15 cellular contexts compared by ENCODE assay signal in the genomic region with DNA sequence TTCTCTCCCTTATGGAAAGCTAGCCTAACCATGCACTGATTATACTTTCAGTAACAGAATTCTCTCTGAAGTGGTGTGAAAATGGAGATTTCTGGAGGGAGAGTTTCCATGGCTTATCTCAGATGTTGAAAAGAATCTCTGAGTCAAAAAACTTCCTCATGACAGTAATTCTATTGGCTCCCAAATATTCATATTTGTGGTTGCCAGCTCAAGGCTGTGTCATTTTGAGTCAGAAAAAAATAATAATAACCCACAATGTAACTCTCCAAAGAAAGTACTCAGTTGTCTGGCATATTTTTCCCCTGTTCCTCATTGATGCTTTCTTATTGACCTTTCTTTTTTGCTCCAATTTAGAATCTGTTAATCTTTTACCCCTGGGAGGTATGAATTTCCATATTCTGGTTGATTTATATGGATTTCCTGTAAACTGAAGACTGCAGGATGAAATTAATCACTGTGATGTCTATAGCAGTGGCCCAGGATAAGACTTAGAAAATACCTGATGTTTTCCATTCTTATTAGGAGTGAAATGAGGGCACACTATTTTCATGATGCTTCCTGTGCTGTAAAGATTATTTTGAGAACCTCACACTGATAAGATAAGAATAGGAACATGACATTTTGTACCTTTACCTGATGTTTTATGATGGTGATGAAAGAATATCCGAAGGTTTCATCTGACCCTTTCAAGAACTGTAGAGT.
A peak's percentile ranks its signal among the peaks of the same experiment; 100 is the strongest.
DNase-seq lines count a peak whose midpoint lies in the region; ATAC-seq and TF ChIP-seq lines count a peak whose summit lies in the region.
"Had no signal": no experiment of that assay in that cellular context is flagged by ENCODE, and none has a peak within 500 bp of the region (broad histone marks: within the 10 kb centered on the region; RNA-seq: fewer than 3 reads in every experiment).

No MANE protein-coding gene starts in this region.

- no peak for TF ChIP-seq POLR2A in testis (IDR thresholded peaks at IDR 0.05)

- H3K4me1 ChIP-seq in testis: no peaks in the 10 kb centered on the region

- H3K36me3 ChIP-seq in brain microvascular endothelial cell (replicated peaks) (no peaks in the 10 kb centered on the region), kidney epithelial cell (ENCODE audit: control insufficient read depth, insufficient read depth, low read length) (no peaks in the 10 kb centered on the region), testis (ENCODE audit: low read depth, missing control alignments) (no peaks in the 10 kb centered on the region)

- 38 to 42% methylated on average over 1 of the region's 1 CpG for WGBS in testis, 2 donors

- no peaks in the 10 kb centered on the region for H3K9me3 ChIP-seq in testis

- no peak for TF ChIP-seq CTCF in HFF-Myc (IDR thresholded peaks at IDR 0.05; ENCODE audit: low read depth, low read length, missing control alignments)
- no peak for TF ChIP-seq CTCF in brain microvascular endothelial cell (IDR thresholded peaks at IDR 0.05; ENCODE audit: low read depth, low read length, missing control alignments)
- TF ChIP-seq CTCF in kidney epithelial cell (IDR thresholded peaks at IDR 0.05; ENCODE audit: insufficient read depth, low read length, poor library complexity, severe bottlenecking): no peak
- no peak for TF ChIP-seq CTCF in testis (IDR thresholded peaks at IDR 0.05)

- H3K27me3 ChIP-seq in brain microvascular endothelial cell (replicated peaks) (no peaks in the 10 kb centered on the region), kidney epithelial cell (ENCODE audit: control insufficient read depth, insufficient read depth, low read length) (no peaks in the 10 kb centered on the region), testis (no peaks in the 10 kb centered on the region)

- DNase-seq in AG08395 (ENCODE audit: low spot score) (peak; percentile 75), HFF-Myc (ENCODE audit: extremely low read depth, low read depth) (peak; percentile 11), brain microvascular endothelial cell (peak; percentile 86), kidney epithelial cell (ENCODE audit: low read depth) (peak; percentile 21), DMS79 treated with DMSO at 0.1 percent for 48 hours (lab: John Stamatoyannopoulos, UW) (no peak), testis (no peak), posterior vena cava (ENCODE audit: low spot score) (no peak)
- DNase-seq: activated CD4-positive, alpha-beta T cell treated with anti-CD3 and anti-CD28 coated beads, Interleukin-2, amount 50 U/mL, for 4 hours; GF-D8; NCI-H2171 treated with DMSO at 0.1 percent for 48 hours; posterior cingulate gyrus; stimulated activated CD4-positive, alpha-beta T cell treated with anti-CD3 and anti-CD28 coated beads, Interleukin-4, amount 100 ng/mL, for 24 hours; stimulated activated naive CD4-positive, alpha-beta T cell treated with Interleukin-2 at 50 U/mL for 16 hours had no signal

- in situ Hi-C loops in brain microvascular endothelial cell (cut with HindIII; ENCODE audit: low pct_ligation_motif_present, low sequenced_read_pairs): no loop called here

- H3K4me3 ChIP-seq in HFF-Myc (replicated peaks; ENCODE audit: low read depth, low read length) (no peak overlapping the region), brain microvascular endothelial cell (ENCODE audit: low read depth, low read length) (no peak overlapping the region), kidney epithelial cell (ENCODE audit: low read depth, low read length) (no peak overlapping the region), testis (no peak overlapping the region)
- H3K4me3 ChIP-seq: coronary artery had no signal

- peak overlapping the region; percentile 89 for H3K27ac ChIP-seq in brain microvascular endothelial cell
- no peak overlapping the region for H3K27ac ChIP-seq in testis
- H3K27ac ChIP-seq: coronary artery had no signal

- intact Hi-C loops in testis (cut with DNase I; ENCODE audit: low total_unique reads) (no loop called here), posterior vena cava (cut with DNase I) (no loop called here)

- no peak for ATAC-seq in HG02973 (IDR thresholded peaks at IDR 0.05; ENCODE audit: unreplicated experiment)

Comparison
In these comparisons a context has a peak if more than half of its experiments do, and no peak if none do; other contexts are left out.
1. DNase-seq: peak in AG08395 (single experiment), HFF-Myc (single experiment), brain microvascular endothelial cell (single experiment) and kidney epithelial cell (single experiment); none in DMS79 treated with DMSO at 0.1 percent for 48 hours (single experiment), testis (single experiment) and posterior vena cava (single experiment).